Comparison of ENCODE assay signal across 10 cellular contexts in genomic region chr22:24289138-24289537, GRCh38. TPM values are rescaled to one million over a fixed set of nuclear protein-coding genes. Genes with fewer than 3 reads are reported as not detected.
DNase-seq lines count a peak whose midpoint lies in the region; TF ChIP-seq lines count a peak whose summit lies in the region.
"Had no signal": no experiment of that assay in that cellular context is flagged by ENCODE, and none has a peak within 500 bp of the region (broad histone marks: within the 10 kb centered on the region; RNA-seq: fewer than 3 reads in every experiment).

No MANE protein-coding gene starts in this region.

- WGBS in suprapubic skin, result 23% methylated on average over 4 of the region's 4 CpGs

- H3K36me3 ChIP-seq in HEK293 (ENCODE audit: control insufficient read depth in 2 of 2, insufficient read depth in 1 of 2, low read length in 2 of 2), result no peaks in the 10 kb centered on the region
- H3K36me3 ChIP-seq in brain microvascular endothelial cell (replicated peaks), result no peaks in the 10 kb centered on the region
- no peaks in the 10 kb centered on the region for H3K36me3 ChIP-seq in suprapubic skin

- DNase-seq in brain microvascular endothelial cell (peak; percentile 56), kidney tubule cell (ENCODE audit: low spot score) (peak; percentile 46), suprapubic skin (ENCODE audit: low spot score in 2 of 2) (no peak), NCI-H128 (lab: John Stamatoyannopoulos, UW; ENCODE audit: unreplicated experiment) (no peak), COR-L47 (lab: John Stamatoyannopoulos, UW) (no peak), foreskin melanocyte (no peak)
- no peak for DNase-seq in activated effector memory CD4-positive, alpha-beta T cell treated with anti-CD3 and anti-CD28 coated beads, Interleukin-2, amount 50 U/mL, for 16 hours
- DNase-seq: activated CD8-positive, alpha-beta memory T cell treated with anti-CD3 and anti-CD28 coated beads, Interleukin-2, amount 50 U/mL, for 48 hours; occipital lobe had no signal

- TF ChIP-seq POLR2A in suprapubic skin (IDR thresholded peaks at IDR 0.05), result no peak

- H3K9me3 ChIP-seq in HEK293 (ENCODE audit: control insufficient read depth, insufficient read depth, low read depth, low read length) (no peaks in the 10 kb centered on the region), suprapubic skin (no peaks in the 10 kb centered on the region)

- in situ Hi-C loops in brain microvascular endothelial cell (cut with HindIII; ENCODE audit: low pct_ligation_motif_present, low sequenced_read_pairs), result no loop called here

- POLR2A ChIA-PET in HEK293 (lab: Yijun Ruan, JAX), result interaction anchor here (0.6 to 1.4 kb wide), 4 partner anchors 19 to 515 kb away, joined by 3 read pairs; partner anchors contain the start of gene SPECC1L

- H3K27me3 ChIP-seq in brain microvascular endothelial cell (replicated peaks) (no peaks in the 10 kb centered on the region), suprapubic skin (no peaks in the 10 kb centered on the region)

- peaks cover 30% of the 10 kb centered on the region for H3K4me1 ChIP-seq in HEK293 (ENCODE audit: control insufficient read depth, insufficient read depth, low read length)
- peaks cover 41% of the 10 kb centered on the region for H3K4me1 ChIP-seq in suprapubic skin

- CTCF ChIA-PET in HEK293 (lab: Yijun Ruan, JAX), result interaction anchor here (0.6 to 0.7 kb wide), 2 partner anchors 35 to 125 kb away, joined by 3 read pairs; no protein-coding TSS in a partner anchor

- no peak overlapping the region for H3K27ac ChIP-seq in HEK293 (ENCODE audit: extremely low read depth, low read depth, low read length)
- H3K27ac ChIP-seq in brain microvascular endothelial cell, result peak overlapping the region; percentile 48
- H3K27ac ChIP-seq in suprapubic skin, result peak overlapping the region; percentile 55

- H3K4me3 ChIP-seq in HEK293 (ENCODE audit: low read depth, low read length), result no peak overlapping the region
- H3K4me3 ChIP-seq in brain microvascular endothelial cell (ENCODE audit: low read depth, low read length), result no peak overlapping the region
- H3K4me3 ChIP-seq in suprapubic skin, result no peak overlapping the region

- TF ChIP-seq CTCF in HEK293 (tag by site-specific recombination; IDR thresholded peaks at IDR 0.05) (no peak), brain microvascular endothelial cell (IDR thresholded peaks at IDR 0.05; ENCODE audit: low read depth, low read length, missing control alignments) (no peak), suprapubic skin (IDR thresholded peaks at IDR 0.05) (no peak)

- no peak for TF ChIP-seq EP300 in suprapubic skin (IDR thresholded peaks at IDR 0.05)

TF ChIP-seq in HEK293, 187 proteins besides CTCF, POLR2A, EP300 and RAD21:
- TF ChIP-seq PRDM1 (tag by site-specific recombination; IDR thresholded peaks at IDR 0.05), result 0 out of 2 replicates have a peak, but pooled peaks have one; percentile 23
- no peak for TF ChIP-seq ZNF140 (tag by site-specific recombination; IDR thresholded peaks at IDR 0.05)
- TF ChIP-seq FEZF1 (tag by site-specific recombination; IDR thresholded peaks at IDR 0.05), result peak; percentile 28; the same call in 1 of the 2 replicates

RNA-seq across cellular contexts. Expression of gene SPECC1L, which starts 18.5 kb away (rescaled TPM):
- total RNA-seq in suprapubic skin, result 10 to 100 TPM; 15.7 to 28.5 (median 21.4) TPM

RNA-seq across cellular contexts. Expression of gene GGT5, which starts 44.3 kb away (rescaled TPM):
- total RNA-seq in suprapubic skin, result 10 to 100 TPM; 13.4 to 38.8 (median 17.5) TPM

Comparison
In these comparisons a context has a peak if more than half of its experiments do, and no peak if none do; other contexts are left out.
1. DNase-seq: peak in brain microvascular endothelial cell (single experiment) and kidney tubule cell (single experiment); none in suprapubic skin (0 of 2), NCI-H128 (single experiment), COR-L47 (single experiment), activated effector memory CD4-positive, alpha-beta T cell treated with anti-CD3 and anti-CD28 coated beads, Interleukin-2, amount 50 U/mL, for 16 hours (single experiment) and foreskin melanocyte (single experiment).